8 cellular contexts compared by ENCODE assay signal in the genomic region with DNA sequence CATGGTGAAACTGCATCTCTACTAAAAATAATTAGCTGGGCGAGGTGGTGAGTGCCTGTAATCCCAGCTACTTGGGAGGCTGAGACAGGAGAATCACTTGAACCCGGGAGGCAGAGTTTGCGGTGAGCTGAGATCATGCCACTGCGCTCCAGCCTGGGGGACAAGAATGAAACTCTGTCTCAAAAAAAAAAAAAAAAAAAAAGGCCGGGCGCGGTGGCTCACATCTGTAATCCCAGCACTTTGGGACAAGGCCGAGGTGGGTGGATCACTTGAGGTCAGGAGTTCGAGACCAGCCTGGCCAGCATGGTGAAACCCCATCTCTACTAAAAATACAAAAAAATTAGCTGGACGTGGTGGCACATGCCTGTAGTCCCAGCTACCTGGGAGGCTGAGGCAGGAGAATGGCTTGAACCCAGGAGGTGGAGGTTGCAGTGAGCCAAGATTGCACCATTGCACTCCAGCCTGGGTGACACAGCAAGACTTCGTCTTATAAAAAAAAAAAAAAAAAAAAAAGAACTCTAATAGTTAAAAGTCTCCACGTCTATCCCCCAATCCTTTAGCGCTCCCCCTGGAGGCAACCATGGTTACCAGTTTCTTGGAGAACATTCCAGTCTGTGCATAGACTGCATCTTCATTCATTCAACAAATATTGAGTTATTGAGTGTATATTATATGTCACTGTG. TPM values are rescaled to one million over a fixed set of nuclear protein-coding genes. Genes with fewer than 3 reads are reported as not detected.
DNase-seq lines count a peak whose midpoint lies in the region; ATAC-seq and TF ChIP-seq lines count a peak whose summit lies in the region.
"Not testable (repeated sequence)": the region's sequence is repeated elsewhere in the genome, so short reads cannot be mapped to it uniquely, and the experiment has no call there.

No MANE protein-coding gene starts in this region.

- POLR2A ChIA-PET in AG04449 (lab: Yijun Ruan, JAX): interaction anchor here (0.6 to 2.9 kb wide), 4 partner anchors 12 to 44 kb away, joined by 3 to 16 read pairs (median 6); partner anchors contain the start of genes FLAD1 and PYGO2

- H3K27ac Mint-ChIP-seq in activated naive CD4-positive, alpha-beta T cell treated with anti-CD3 and anti-CD28 coated beads, Interleukin-2, amount 10 ng/mL, durations not matched to agents 7 days and 5 days: not testable (repeated sequence)

- peaks cover 38% of the 10 kb centered on the region for H3K4me1 Mint-ChIP-seq in activated naive CD4-positive, alpha-beta T cell treated with anti-CD3 and anti-CD28 coated beads, Interleukin-2, amount 10 ng/mL, durations not matched to agents 7 days and 5 days

- H3K36me3 Mint-ChIP-seq in activated naive CD4-positive, alpha-beta T cell treated with anti-CD3 and anti-CD28 coated beads, Interleukin-2, amount 10 ng/mL, durations not matched to agents 7 days and 5 days: not testable (repeated sequence)

- H3K4me3 Mint-ChIP-seq in activated naive CD4-positive, alpha-beta T cell treated with anti-CD3 and anti-CD28 coated beads, Interleukin-2, amount 10 ng/mL, durations not matched to agents 7 days and 5 days: not testable (repeated sequence)

- ATAC-seq in left colon: peak; percentile 12

- not testable (repeated sequence) for H3K27me3 Mint-ChIP-seq in activated naive CD4-positive, alpha-beta T cell treated with anti-CD3 and anti-CD28 coated beads, Interleukin-2, amount 10 ng/mL, durations not matched to agents 7 days and 5 days

- DNase-seq in AG04449 (ENCODE audit: low read depth, low spot score): not testable (repeated sequence)
- DNase-seq in GM04503 (ENCODE audit: low read depth) (peak; percentile 45), MV-4-11 (lab: John Stamatoyannopoulos, UW) (peak; percentile 35), RPMI7951 (ENCODE audit: low read depth) (peak; percentile 71), epithelial cell of esophagus (ENCODE audit: low read depth) (peak; percentile 79), left colon (peak; percentile 66 to 68), renal cortical epithelial cell (ENCODE audit: low read depth) (peak; percentile 75)
- DNase-seq in activated naive CD4-positive, alpha-beta T cell treated with anti-CD3 and anti-CD28 coated beads, Interleukin-2, amount 10 ng/mL, durations not matched to agents 7 days and 5 days: peak; percentile 46

- TF ChIP-seq CTCF in AG04449 (IDR thresholded peaks at IDR 0.05; ENCODE audit: insufficient read depth, low read length, missing control alignments) (peak; percentile 57), epithelial cell of esophagus (IDR thresholded peaks at IDR 0.05; ENCODE audit: insufficient read depth, low read depth, low read length, missing control alignments) (peak; percentile 48)

- H3K4me3 ChIP-seq in AG04449 (ENCODE audit: low read depth, low read length); epithelial cell of esophagus (ENCODE audit: low read length): not testable (repeated sequence)

- CTCF ChIA-PET in AG04449 (lab: Yijun Ruan, JAX): interaction anchor here (0.6 to 17.2 kb wide), 23 partner anchors 9 to 690 kb away, joined by 3 to 244 read pairs (median 5); partner anchors contain the start of genes ADAM15, CKS1B, FLAD1 and PBXIP1
- CTCF ChIA-PET in activated naive CD4-positive, alpha-beta T cell treated with anti-CD3 and anti-CD28 coated beads, Interleukin-2, amount 10 ng/mL, durations not matched to agents 7 days and 5 days (lab: Charles Lee): interaction anchor here (1.0 to 8.8 kb wide), 9 partner anchors 11 to 117 kb away, joined by 3 to 72 read pairs (median 5); partner anchors contain the start of genes FLAD1 and PYGO2

- intact Hi-C loops in left colon (cut with DNase I, micrococcal nuclease): not testable (repeated sequence)

- H3K9me3 Mint-ChIP-seq in activated naive CD4-positive, alpha-beta T cell treated with anti-CD3 and anti-CD28 coated beads, Interleukin-2, amount 10 ng/mL, durations not matched to agents 7 days and 5 days: not testable (repeated sequence)

RNA-seq across cellular contexts. Expression of gene LENEP, which starts 2.1 kb away (rescaled TPM):
- 1.7 TPM in 1 of 2 replicates, not detected in the other for total RNA-seq in RPMI7951 (2014; rRNA removed; shearing (Covaris generic))
- total RNA-seq in left colon: under 1 TPM in 1 of 2 donors, not detected in 1; 0.52 TPM
- 0.60 TPM in 1 of 2 replicates, not detected in the other for total RNA-seq in renal cortical epithelial cell

RNA-seq across cellular contexts. Expression of gene ZBTB7B, which starts 7.2 kb away (rescaled TPM):
- 4.9 and 6.9 TPM in 2 replicates for total RNA-seq in RPMI7951 (2014; rRNA removed; shearing (Covaris generic))
- total RNA-seq in left colon (100 to 1,000 TPM; 248 to 326 TPM), renal cortical epithelial cell (29.2 and 36.5 TPM in 2 replicates)

RNA-seq across cellular contexts. Expression of gene FLAD1, which starts 12.3 kb away (rescaled TPM):
- 22.5 and 26.0 TPM in 2 replicates for total RNA-seq in RPMI7951 (2014; rRNA removed; shearing (Covaris generic))
- total RNA-seq in left colon (10 to 100 TPM; 32.8 to 43.7 TPM), renal cortical epithelial cell (21.6 and 32.5 TPM in 2 replicates)

RNA-seq across cellular contexts. Expression of gene CKS1B, which starts 21.0 kb away (rescaled TPM):
- 344 and 400 TPM in 2 replicates for total RNA-seq in RPMI7951 (2014; rRNA removed; shearing (Covaris generic))
- total RNA-seq in left colon (10 to 100 TPM; 22.8 to 35.7 TPM), renal cortical epithelial cell (23.4 and 106 TPM in 2 replicates)

RNA-seq across cellular contexts. Expression of gene SHC1, which starts 24.9 kb away (rescaled TPM):
- total RNA-seq in RPMI7951 (2014; rRNA removed; shearing (Covaris generic)): 111 and 115 TPM in 2 replicates
- total RNA-seq in left colon (100 to 1,000 TPM in 1 of 2 donors, 10 to 100 TPM in 1; 95.3 to 108 TPM), renal cortical epithelial cell (107 and 140 TPM in 2 replicates)
